Comparison of ENCODE assay signal across 8 cellular contexts in genomic region chr5:81750308-81751008, GRCh38. TPM values are rescaled to one million over a fixed set of nuclear protein-coding genes. Genes with fewer than 3 reads are reported as not detected.
DNase-seq lines count a peak whose midpoint lies in the region; ATAC-seq, FAIRE-seq and TF ChIP-seq lines count a peak whose summit lies in the region.

No MANE protein-coding gene starts in this region.

- peak overlapping the region; percentile 59 to 94 (median 90) for H3K27ac Mint-ChIP-seq in CD14-positive monocyte

- WGBS in K562 (ENCODE audit: insufficient coverage, low coverage, missing lambda C conversion rate) = 0% methylated on average over 13 of the region's 90 CpGs

- peaks cover 0 to 2% (median 0%) of the 10 kb centered on the region in 7 donors for H3K9me3 Mint-ChIP-seq in CD14-positive monocyte

- H3K4me1 ChIP-seq in Panc1 (ENCODE audit: control insufficient read depth, insufficient read depth, low read length) (peaks cover 19% of the 10 kb centered on the region), K562 (replicated peaks in 1 of 2; ENCODE audit: control insufficient read depth in 2 of 2, insufficient read depth in 2 of 2, low read length in 2 of 2) (peaks cover 21 to 41% of the 10 kb centered on the region in 2 experiments)

- no peaks in the 10 kb centered on the region for H3K36me3 Mint-ChIP-seq in CD14-positive monocyte

- H3K9me3 ChIP-seq in Panc1 (ENCODE audit: control insufficient read depth, insufficient read depth, low read depth, low read length) (no peaks in the 10 kb centered on the region), K562 (replicated peaks; ENCODE audit: control insufficient read depth, insufficient read depth, low read depth, low read length) (no peaks in the 10 kb centered on the region)

- CTCF ChIA-PET in Panc1 (lab: Charles Lee) = interaction anchor here (0.6 to 1.0 kb wide), 2 partner anchors 101 to 465 kb away, joined by 5 to 11 read pairs; no protein-coding TSS in a partner anchor
- CTCF ChIA-PET in K562 (lab: Yijun Ruan, JAX; ENCODE audit: low intra/inter-chr PET ratio) = no interaction called here

- peaks cover 28% of the 10 kb centered on the region for H3K4me1 Mint-ChIP-seq in CD14-positive monocyte

- FAIRE-seq in K562 (lab: Jason Lieb, UNC) = no peak

- no peak for TF ChIP-seq EP300 in K562 (IDR thresholded peaks at IDR 0.05; ENCODE audit: low read length)

- H3K4me2 ChIP-seq in K562 (ENCODE audit: insufficient read depth, low read length) = peak overlapping the region; percentile 81; the same call in 1 of the 2 replicates

- H2AFZ ChIP-seq in K562 (ENCODE audit: low read depth, low read length) = peak overlapping the region; percentile 85

- H3K9me1 ChIP-seq in K562 (ENCODE audit: control insufficient read depth, insufficient read depth, low read length) = no peaks in the 10 kb centered on the region

- POLR2A ChIA-PET in Panc1 (lab: Charles Lee) (interaction anchor here (0.6 to 0.8 kb wide), 4 partner anchors 101 to 221 kb away, joined by 3 to 4 read pairs (median 3); no protein-coding TSS in a partner anchor), K562 (lab: Yijun Ruan, JAX) (interaction anchor here (0.7 to 3.1 kb wide), 11 partner anchors 10 to 106 kb away, joined by 3 to 61 read pairs (median 5); no protein-coding TSS in a partner anchor)

- no peak for TF ChIP-seq RAD21 in K562 (CRISPR knock-in tag; conservative IDR thresholded peaks at IDR 0.05 in 1 of 2, IDR thresholded peaks at IDR 0.05 in 1 of 2)

- H3K9ac ChIP-seq in K562 (ENCODE audit: insufficient read depth in 1 of 2, low read depth in 2 of 2, low read length in 2 of 2) = peak overlapping the region; percentile 33 to 92; a peak in 3 of 4 replicates

- peak; percentile 12 for ATAC-seq in GM21390 (IDR thresholded peaks at IDR 0.05; ENCODE audit: unreplicated experiment)
- ATAC-seq in Panc1 = peak; percentile 8
- ATAC-seq in K562 = no peak; the same call in 2 of the 3 replicates
- peak; percentile 7 for ATAC-seq in stimulated activated naive CD8-positive, alpha-beta T cell treated with anti-CD3 and anti-CD28 coated beads, Interleukin-15, Interleukin-2, amounts not matched to agents 100 U/mL and 50 U/mL, for 24 hours

- peak overlapping the region; percentile 91 to 93 for H3K4me3 Mint-ChIP-seq in CD14-positive monocyte

- intact Hi-C loops in CD14-positive monocyte (cut with micrococcal nuclease) (loop anchor here (1.0 to 10.0 kb wide), 5 partner anchors 101 to 424 kb away; partner anchors contain the start of gene ATG10 (in 1 of the 2)), Panc1 (cut with micrococcal nuclease; ENCODE audit: unreplicated experiment) (loop anchor here (2.0 to 10.0 kb wide), 3 partner anchors 102 to 474 kb away; no protein-coding TSS in a partner anchor), K562 (cut with micrococcal nuclease) (loop anchor here (1.0 to 5.0 kb wide), 9 partner anchors 36 to 416 kb away; partner anchors contain the start of gene ATG10)

- no TSS peak for BruUV-seq in Panc1 (replicated peaks; lab: Mats Ljungman, UMichigan)
- BruUV-seq in K562 (replicated peaks; lab: Mats Ljungman, UMichigan) = no TSS peak

- no peak overlapping the region for H3K27ac ChIP-seq in Panc1 (ENCODE audit: low read length)
- peak overlapping the region; percentile 65; the same call in 2 of the 3 replicates for H3K27ac ChIP-seq in K562 (ENCODE audit: extremely low read depth, low read depth, low read length)

- no peak for TF ChIP-seq CTCF in CD14-positive monocyte (IDR thresholded peaks at IDR 0.05)
- TF ChIP-seq CTCF in Panc1 (IDR thresholded peaks at IDR 0.05) = no peak
- no peak for TF ChIP-seq CTCF in K562 (IDR thresholded peaks at IDR 0.05 in 2 of 3, conservative IDR thresholded peaks at IDR 0.05 in 1 of 3; ENCODE audit: insufficient read depth in 2 of 3, low read depth in 1 of 3, low read length in 3 of 3)

- no peaks in the 10 kb centered on the region for H3K27me3 ChIP-seq in Panc1 (ENCODE audit: control insufficient read depth, insufficient read depth, low read length)
- no peaks in the 10 kb centered on the region for H3K27me3 ChIP-seq in K562 (ENCODE audit: control insufficient read depth in 2 of 2, insufficient read depth in 2 of 2, low read length in 2 of 2)

- peaks cover 2 to 13% (median 5%) of the 10 kb centered on the region in 3 donors for H3K27me3 Mint-ChIP-seq in CD14-positive monocyte (ENCODE audit: low read depth in 3 of 3)

- in situ Hi-C loops in Panc1 (cut with HindIII; ENCODE audit: low pct_unique_long_range_greater_than_20kb, low sequenced_read_pairs) (no loop called here), K562 (cut with MboI) (no loop called here)

- no peaks in the 10 kb centered on the region for H3K36me3 ChIP-seq in Panc1 (ENCODE audit: control insufficient read depth, insufficient read depth, low read length)
- H3K36me3 ChIP-seq in K562 (ENCODE audit: control insufficient read depth, insufficient read depth, low read length) = no peaks in the 10 kb centered on the region

- H3K79me2 ChIP-seq in K562 (ENCODE audit: control insufficient read depth, insufficient read depth, low read length) = peaks cover 55% of the 10 kb centered on the region

- DNase-seq in CD14-positive monocyte (ENCODE audit: low spot score) (no peak), Panc1 (ENCODE audit: low read depth, low spot score) (no peak), K562 (ENCODE audit: extremely low read depth in 1 of 4, low spot score in 3 of 4) (peak in 3 of 4 experiments; percentile 31 to 50 (median 45)), kidney tubule cell (ENCODE audit: low spot score) (peak; percentile 24), KG1 (lab: John Stamatoyannopoulos, UW) (no peak), hippocampal formation (lab: John Stamatoyannopoulos, UW) (no peak)
- DNase-seq in stimulated activated naive CD8-positive, alpha-beta T cell treated with anti-CD3 and anti-CD28 coated beads, Interleukin-15, Interleukin-2, amounts not matched to agents 100 U/mL and 50 U/mL, for 24 hours = no peak

- H4K20me1 ChIP-seq in K562 (replicated peaks; ENCODE audit: control insufficient read depth, insufficient read depth, low read length) = no peaks in the 10 kb centered on the region

- H3K4me3 ChIP-seq in Panc1 (ENCODE audit: low read depth in 2 of 2, low read length in 2 of 2) (peak overlapping the region; percentile 47 to 65), K562 (peak overlapping the region; percentile 73)

- no peak for TF ChIP-seq POLR2A in K562 (conservative IDR thresholded peaks at IDR 0.05)

TF ChIP-seq in K562, 482 proteins besides CTCF, POLR2A, EP300 and RAD21 (continues in another document):
- TF ChIP-seq ZBTB7A (IDR thresholded peaks at IDR 0.05; ENCODE audit: borderline replicate concordance, control insufficient read depth, low read depth, low read length) (0 out of 2 replicates have a peak, but pooled peaks have one; percentile 15), MTA1 (IDR thresholded peaks at IDR 0.05; ENCODE audit: borderline replicate concordance) (no peak), SIX5 (IDR thresholded peaks at IDR 0.05; ENCODE audit: borderline replicate concordance in 1 of 2, insufficient read depth in 1 of 2, low read depth in 1 of 2, low read length in 2 of 2) (no peak), RBBP5 (IDR thresholded peaks at IDR 0.05; ENCODE audit: borderline replicate concordance, insufficient read depth, low read length, poor library complexity, severe bottlenecking) (peak; percentile 65), E2F3 (CRISPR knock-in tag; IDR thresholded peaks at IDR 0.05) (no peak), TBL1XR1 (IDR thresholded peaks at IDR 0.05; ENCODE audit: low read length in 2 of 2) (no peak), POLR3G (IDR thresholded peaks at IDR 0.05; ENCODE audit: extremely low read depth, insufficient read length, insufficient replicate concordance) (no peak), DPF2 (IDR thresholded peaks at IDR 0.05) (no peak), TOE1 (IDR thresholded peaks at IDR 0.05; ENCODE audit: borderline replicate concordance) (no peak), TOE1 (CRISPR knock-in tag; IDR thresholded peaks at IDR 0.05; ENCODE audit: borderline replicate concordance, low read depth) (no peak), CEBPB (tag; IDR thresholded peaks at IDR 0.05) (no peak), NKRF (IDR thresholded peaks at IDR 0.05; ENCODE audit: borderline replicate concordance) (peak; percentile 75)

RNA-seq across cellular contexts. Expression of gene SSBP2, which starts 0.4 kb away (rescaled TPM):
- polyA plus RNA-seq in CD14-positive monocyte (10 to 100 TPM; 53.4 to 55.2 TPM), K562 (2011; rRNA removed) (47.6 and 88.4 TPM in 2 replicates), K562 (2014; fragmentation: Illumina TruSeq; extraction: Trizol) (62.5 and 78.7 TPM in 2 replicates), K562 (2014; fragmentation: Nextera tagmentation; extraction: Ambion mirVana) (100 to 1,000 TPM in 1 of 2 experiments, 10 to 100 TPM in 1; 81.8 to 133 TPM), K562 (2014; rRNA removed) (35.1 and 44.6 TPM in 2 replicates)
- total RNA-seq in Panc1 (2021; ENCODE audit: unreplicated experiment) (16.3 TPM), K562 (2014; rRNA removed) (22.3 and 30.2 TPM in 2 replicates), K562 (2014; rRNA removed; fragmentation: Illumina TruSeq; extraction: Trizol) (42.1 and 47.2 TPM in 2 replicates), K562 (2015; rRNA removed; fragmentation: Illumina TruSeq; extraction: Trizol) (37.7 and 39.9 TPM in 2 replicates), K562 (2021) (36.4 and 41.1 TPM in 2 replicates)
- polyA plus RNA-seq in Panc1 (2012; ENCODE audit: insufficient read length) = 23.7 TPM
- 60.8 and 64.6 TPM in 2 replicates for total RNA-seq in K562 (2011; cell fraction: chromatin; rRNA removed; ENCODE audit: low replicate concordance)
- 20.4 and 22.5 TPM in 2 replicates for total RNA-seq in K562 (2011; cell fraction: nucleolus; rRNA removed)
- 30.7 and 41.1 TPM in 2 replicates for total RNA-seq in K562 (2011; cell fraction: nucleoplasm; rRNA removed)
- 32.1 and 43.1 TPM in 2 replicates for polyA plus RNA-seq in K562 (2011; cell fraction: cytosol; rRNA removed)
- polyA plus RNA-seq in K562 (2011; cell fraction: nucleus; rRNA removed) = 34.8 and 49.1 TPM in 2 replicates
- 37.3 and 54.7 TPM in 2 replicates for polyA plus RNA-seq in K562 (2012)
- polyA minus RNA-seq in K562 (2011; rRNA and poly(A)+ RNA removed) = 42.0 and 53.6 TPM in 2 replicates
- polyA minus RNA-seq in K562 (2011; cell fraction: cytosol; rRNA and poly(A)+ RNA removed) = 10.9 and 20.5 TPM in 2 replicates
- 24.2 and 28.5 TPM in 2 replicates for polyA minus RNA-seq in K562 (2011; cell fraction: nucleus; rRNA and poly(A)+ RNA removed)

Comparison
In these comparisons a context has a peak if more than half of its experiments do, and no peak if none do; other contexts are left out.
1. DNase-seq: peak in K562 (3 of 4) and kidney tubule cell (single experiment); none in CD14-positive monocyte (single experiment), Panc1 (single experiment), stimulated activated naive CD8-positive, alpha-beta T cell treated with anti-CD3 and anti-CD28 coated beads, Interleukin-15, Interleukin-2, amounts not matched to agents 100 U/mL and 50 U/mL, for 24 hours (single experiment), KG1 (single experiment) and hippocampal formation (0 of 2).